In the genomic region with DNA sequence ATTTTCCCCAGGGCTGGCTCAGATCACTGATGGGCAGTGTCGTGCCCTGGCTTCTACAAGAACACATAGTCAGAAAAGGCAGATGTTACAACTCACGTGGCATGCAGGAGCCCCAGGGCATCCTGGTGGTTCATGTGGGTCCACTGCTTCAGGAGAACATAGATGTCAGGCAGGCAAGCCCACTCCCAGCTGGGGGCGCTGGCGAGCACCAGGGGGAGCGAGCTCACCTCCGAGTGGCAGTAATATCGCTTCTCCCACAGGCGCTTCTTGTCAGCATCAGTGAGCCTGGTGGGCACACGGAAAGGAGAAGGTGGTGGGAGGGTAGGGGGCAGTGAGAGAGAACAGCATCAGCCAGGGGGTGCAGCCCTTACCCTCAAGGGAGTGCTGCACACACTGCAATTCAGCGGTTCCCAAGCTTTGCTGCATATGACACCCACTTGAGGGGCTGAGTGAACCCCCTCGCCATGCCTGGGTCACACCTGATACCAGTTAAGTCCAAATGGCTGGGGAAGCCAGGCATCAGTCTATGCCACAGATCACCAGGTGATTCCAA, we compare ENCODE assay signal across 9 cellular contexts. TPM values are rescaled to one million over a fixed set of nuclear protein-coding genes. Genes with fewer than 3 reads are reported as not detected.
DNase-seq lines count a peak whose midpoint lies in the region; ATAC-seq and TF ChIP-seq lines count a peak whose summit lies in the region.
"Had no signal": no experiment of that assay in that cellular context is flagged by ENCODE, and none has a peak within 500 bp of the region (broad histone marks: within the 10 kb centered on the region; RNA-seq: fewer than 3 reads in every experiment).

No MANE protein-coding gene starts in this region.

- peak; percentile 26 for ATAC-seq in HG02759 (IDR thresholded peaks at IDR 0.05; ENCODE audit: unreplicated experiment)
- no peak for ATAC-seq in GM21529 (IDR thresholded peaks at IDR 0.05; ENCODE audit: unreplicated experiment)
- ATAC-seq in HG02973 (IDR thresholded peaks at IDR 0.05; ENCODE audit: unreplicated experiment): no peak
- no peak for ATAC-seq in GM19351 (IDR thresholded peaks at IDR 0.05; ENCODE audit: unreplicated experiment)

- no peak overlapping the region for H3K4me3 Mint-ChIP-seq in mesothelial cell of epicardium

- H3K9me3 Mint-ChIP-seq in mesothelial cell of epicardium: no peaks in the 10 kb centered on the region

- H3K36me3 ChIP-seq in DOHH2 (ENCODE audit: control insufficient read depth, low read length): peaks cover 5% of the 10 kb centered on the region; the same call in 1 of the 2 replicates
- peaks cover 16 to 56% of the 10 kb centered on the region in 2 donors for H3K36me3 ChIP-seq in ascending aorta

- intact Hi-C loops in ascending aorta (cut with DNase I): loop anchor here (1.0 to 2.0 kb wide), 4 partner anchors 15 to 57 kb away; partner anchors contain the start of gene PIK3C2B

- H3K4me1 ChIP-seq in DOHH2 (ENCODE audit: control insufficient read depth, low read length) (peaks cover 13% of the 10 kb centered on the region), ascending aorta (peaks cover 9 to 37% of the 10 kb centered on the region in 2 donors)

- DNase-seq in SHP77 treated with DMSO at 0.1 percent for 48 hours (lab: John Stamatoyannopoulos, UW) (peak; percentile 3), ascending aorta (ENCODE audit: low spot score in 2 of 2) (no peak), mesothelial cell of epicardium (ENCODE audit: low spot score in 2 of 2, unreplicated experiment in 2 of 2) (no peak)

- H3K79me2 ChIP-seq in DOHH2 (ENCODE audit: control insufficient read depth, low read length): no peaks in the 10 kb centered on the region

- H3K4me1 Mint-ChIP-seq in mesothelial cell of epicardium: peaks cover 31% of the 10 kb centered on the region

- H3K9me2 ChIP-seq in DOHH2 (replicated peaks; ENCODE audit: control insufficient read depth, low read length): no peaks in the 10 kb centered on the region

- no peaks in the 10 kb centered on the region for H3F3A ChIP-seq in DOHH2 (ENCODE audit: control insufficient read depth, insufficient read depth)

- H3K27ac Mint-ChIP-seq in mesothelial cell of epicardium: no peak overlapping the region

- H3K27me3 ChIP-seq in DOHH2 (ENCODE audit: control insufficient read depth, low read length): no peaks in the 10 kb centered on the region
- no peaks in the 10 kb centered on the region for H3K27me3 ChIP-seq in ascending aorta

- H4K20me1 ChIP-seq in DOHH2 (ENCODE audit: control insufficient read depth, insufficient read depth, low read depth, low read length): no peaks in the 10 kb centered on the region

- H3K36me3 Mint-ChIP-seq in mesothelial cell of epicardium: peaks cover 37% of the 10 kb centered on the region

- H3K27ac ChIP-seq in DOHH2 (ENCODE audit: low read depth, low read length) (no peak overlapping the region), ascending aorta (no peak overlapping the region)

- H3K9me3 ChIP-seq in DOHH2 (ENCODE audit: control insufficient read depth, insufficient read depth, low read length): no peaks in the 10 kb centered on the region
- no peaks in the 10 kb centered on the region for H3K9me3 ChIP-seq in ascending aorta

- TF ChIP-seq CTCF in DOHH2 (IDR thresholded peaks at IDR 0.05; ENCODE audit: low read depth, low read length, poor library complexity, severe bottlenecking) (peak; percentile 69), ascending aorta (IDR thresholded peaks at IDR 0.05) (peak; percentile 7 to 24 (median 10)), mesothelial cell of epicardium (IDR thresholded peaks at IDR 0.05; ENCODE audit: unreplicated experiment) (peak; percentile 30)

- H3K4me2 ChIP-seq in DOHH2 (ENCODE audit: low read length): peak overlapping the region; percentile 18

- H3K27me3 Mint-ChIP-seq in mesothelial cell of epicardium (ENCODE audit: low read depth): no peaks in the 10 kb centered on the region

- H3K4me3 ChIP-seq in DOHH2 (ENCODE audit: low read length) (no peak overlapping the region), ascending aorta (no peak overlapping the region)
- H3K4me3 ChIP-seq: skin epidermis had no signal

RNA-seq across cellular contexts. Expression of gene PPP1R15B, which starts 34.3 kb away (rescaled TPM):
- total RNA-seq in ascending aorta: 36.1 TPM
- total RNA-seq in mesothelial cell of epicardium: 56.2 to 57.5 TPM (median 57.5 TPM) in 3 replicates

RNA-seq across cellular contexts. Expression of gene PIK3C2B, which starts 48.7 kb away (rescaled TPM):
- total RNA-seq in ascending aorta: 129 TPM
- total RNA-seq in mesothelial cell of epicardium: 36.3 to 39.6 TPM (median 39.5 TPM) in 3 replicates

Comparison
In these comparisons a context has a peak if more than half of its experiments do, and no peak if none do; other contexts are left out.
1. CTCF ChIP-seq: peak in every context shown above with its lines; median percentile 69 in DOHH2; 30 in mesothelial cell of epicardium; 10 in ascending aorta.